12 cellular contexts compared by ENCODE assay signal in genomic region chr2:151774506-151774905, GRCh38. TPM values are rescaled to one million over a fixed set of nuclear protein-coding genes. Genes with fewer than 3 reads are reported as not detected.
DNase-seq lines count a peak whose midpoint lies in the region; ATAC-seq, FAIRE-seq and TF ChIP-seq lines count a peak whose summit lies in the region.
"Had no signal": no experiment of that assay in that cellular context is flagged by ENCODE, and none has a peak within 500 bp of the region (broad histone marks: within the 10 kb centered on the region; RNA-seq: fewer than 3 reads in every experiment).

No MANE protein-coding gene starts in this region.

- TF ChIP-seq CTCF in bronchial epithelial cell (IDR thresholded peaks at IDR 0.05; ENCODE audit: insufficient read depth, low read length, severe bottlenecking): no peak

- H3K79me2 ChIP-seq in ACC112 (ENCODE audit: control insufficient read depth, insufficient read depth, low read length, unreplicated experiment): no peaks in the 10 kb centered on the region

- DNase-seq in HS-5 (ENCODE audit: low read depth): peak; percentile 33
- peak; percentile 78 for DNase-seq in bronchial epithelial cell (ENCODE audit: low read depth)
- peak; percentile 54 for DNase-seq in kidney tubule cell (ENCODE audit: low spot score)
- DNase-seq in activated T-cell treated with anti-CD3 and anti-CD28 coated beads for 4 hours: no peak
- DNase-seq in stimulated activated naive CD4-positive, alpha-beta T cell (lab: John Stamatoyannopoulos, UW): no peak
- DNase-seq in NCI-H2227 (lab: John Stamatoyannopoulos, UW; ENCODE audit: unreplicated experiment): no peak
- DNase-seq: activated CD8-positive, alpha-beta T cell treated with anti-CD3 and anti-CD28 coated beads, Interleukin-2, amount 10 ng/mL, durations not matched to agents 7 days and 5 days; NCI-H2029; SHP77 treated with DMSO at 0.1 percent for 48 hours had no signal

- H3K36me3 ChIP-seq in ACC112 (ENCODE audit: insufficient read depth, low read length): no peaks in the 10 kb centered on the region
- no peaks in the 10 kb centered on the region for H3K36me3 ChIP-seq in bronchial epithelial cell (ENCODE audit: control insufficient read depth, insufficient read depth, low read length)

- peaks cover 16% of the 10 kb centered on the region for H3K4me1 ChIP-seq in ACC112 (ENCODE audit: control insufficient read depth, insufficient read depth, low read length, unreplicated experiment)

- no peak for ATAC-seq in HG02852 (IDR thresholded peaks at IDR 0.05; ENCODE audit: unreplicated experiment)
- ATAC-seq: activated CD8-positive, alpha-beta T cell treated with anti-CD3 and anti-CD28 coated beads, Interleukin-2, amount 10 ng/mL, durations not matched to agents 7 days and 5 days had no signal

- peak overlapping the region; percentile 46; the same call in 1 of the 2 replicates for H3K4me3 ChIP-seq in ACC112 (ENCODE audit: low read depth, low read length)
- H3K4me3 ChIP-seq in bronchial epithelial cell (ENCODE audit: low read depth, low read length): no peak overlapping the region

- FAIRE-seq in bronchial epithelial cell (lab: Jason Lieb, UNC): no peak
- FAIRE-seq: H1 had no signal

- peak overlapping the region; percentile 10 for H2AFZ ChIP-seq in ACC112 (ENCODE audit: low read length, unreplicated experiment)

- peak overlapping the region; percentile 90 for H3K27ac ChIP-seq in ACC112 (ENCODE audit: low read depth, low read length)

- H3K27me3 ChIP-seq in ACC112 (ENCODE audit: insufficient read depth, low read length): no peaks in the 10 kb centered on the region
- H3K27me3 ChIP-seq in bronchial epithelial cell (ENCODE audit: control insufficient read depth, insufficient read depth, low read length): no peaks in the 10 kb centered on the region

RNA-seq across cellular contexts. Expression of gene NEB, which starts 40.2 kb away (rescaled TPM):
- 0.26 and 0.90 TPM in 2 replicates for total RNA-seq in bronchial epithelial cell

RNA-seq across cellular contexts. Expression of gene ARL5A, which starts 53.7 kb away (rescaled TPM):
- total RNA-seq in bronchial epithelial cell: 66.6 and 77.7 TPM in 2 replicates

Comparison
In these comparisons a context has a peak if more than half of its experiments do, and no peak if none do; other contexts are left out.
1. DNase-seq: peak in HS-5 (single experiment), bronchial epithelial cell (single experiment) and kidney tubule cell (single experiment); none in activated T-cell treated with anti-CD3 and anti-CD28 coated beads for 4 hours (single experiment), stimulated activated naive CD4-positive, alpha-beta T cell (0 of 6) and NCI-H2227 (single experiment).